Comparison of ENCODE assay signal across 8 cellular contexts in genomic region chr22:21468194-21469096, GRCh38. TPM values are rescaled to one million over a fixed set of nuclear protein-coding genes. Genes with fewer than 3 reads are reported as not detected.
A peak's percentile ranks its signal among the peaks of the same experiment; 100 is the strongest.
DNase-seq lines count a peak whose midpoint lies in the region; ATAC-seq lines count a peak whose summit lies in the region.
"Not testable (repeated sequence)": the region's sequence is repeated elsewhere in the genome, so short reads cannot be mapped to it uniquely, and the experiment has no call there.

No MANE protein-coding gene starts in this region.

- H3K27ac Mint-ChIP-seq in activated naive CD4-positive, alpha-beta T cell treated with anti-CD3 and anti-CD28 coated beads for 36 hours = peak overlapping the region; percentile 74

- peaks cover 4 to 10% (median 9%) of the 10 kb centered on the region in 11 experiments; a peak in 17 of 22 replicates for H3K27me3 ChIP-seq in BLaER1 treated with 17β-estradiol and CSF1 and Interleukin-3, amounts not matched to agents 10 nM and 100 nM

- H3K9ac ChIP-seq in BLaER1 treated with 17β-estradiol and CSF1 and Interleukin-3, amounts not matched to agents 10 nM and 100 nM = not testable (repeated sequence)

- not testable (repeated sequence) for H3K4me1 Mint-ChIP-seq in activated naive CD4-positive, alpha-beta T cell treated with anti-CD3 and anti-CD28 coated beads for 36 hours (ENCODE audit: low read depth)

- H3K36me3 Mint-ChIP-seq in activated naive CD4-positive, alpha-beta T cell treated with anti-CD3 and anti-CD28 coated beads for 36 hours (ENCODE audit: low read depth) = not testable (repeated sequence)

- DNase-seq in SW480 (ENCODE audit: low spot score) = peak; percentile 91
- peak; percentile 93 for DNase-seq in activated naive CD4-positive, alpha-beta T cell treated with anti-CD3 and anti-CD28 coated beads for 36 hours
- DNase-seq in fibroblast of peridontal ligament (ENCODE audit: extremely low read depth) = peak; percentile 42
- DNase-seq in myocyte (ENCODE audit: low read depth) = peak; percentile 38
- DNase-seq in stimulated activated CD4-positive, alpha-beta T cell treated with anti-CD3 and anti-CD28 coated beads, TNF-alpha, amount 100 ng/mL, for 24 hours (ENCODE audit: low read depth in 3 of 3) = peak; percentile 78 to 92 (median 83)

- not testable (repeated sequence) for H3K9me3 Mint-ChIP-seq in activated naive CD4-positive, alpha-beta T cell treated with anti-CD3 and anti-CD28 coated beads for 36 hours

- H3K4me3 Mint-ChIP-seq in activated naive CD4-positive, alpha-beta T cell treated with anti-CD3 and anti-CD28 coated beads for 36 hours = peak overlapping the region; percentile 81

- not testable (repeated sequence) for H3K27ac ChIP-seq in BLaER1 treated with 17β-estradiol and CSF1 and Interleukin-3, amounts not matched to agents 10 nM and 100 nM

- not testable (repeated sequence) for H3K9me3 ChIP-seq in BLaER1 treated with 17β-estradiol and CSF1 and Interleukin-3, amounts not matched to agents 10 nM and 100 nM (replicated peaks in 1 of 11)

- peak; percentile 18 for ATAC-seq in GM19468 (IDR thresholded peaks at IDR 0.05; ENCODE audit: extremely low read depth, unreplicated experiment)
- ATAC-seq in HG03196 (IDR thresholded peaks at IDR 0.05; ENCODE audit: unreplicated experiment) = peak; percentile 85

- peak overlapping the region in 7 of 10 experiments; percentile 19 to 59 (median 41); a peak in 11 of 20 replicates for H3K4me3 ChIP-seq in BLaER1 treated with 17β-estradiol and CSF1 and Interleukin-3, amounts not matched to agents 10 nM and 100 nM

- CTCF ChIA-PET in activated naive CD4-positive, alpha-beta T cell treated with anti-CD3 and anti-CD28 coated beads for 36 hours (lab: Charles Lee) = not testable (repeated sequence)

- H3K4me2 ChIP-seq in BLaER1 treated with 17β-estradiol and CSF1 and Interleukin-3, amounts not matched to agents 10 nM and 100 nM = not testable (repeated sequence)

- intact Hi-C loops in activated naive CD4-positive, alpha-beta T cell treated with anti-CD3 and anti-CD28 coated beads for 36 hours (cut with micrococcal nuclease) = not testable (repeated sequence)

- H4K20me1 ChIP-seq in BLaER1 treated with 17β-estradiol and CSF1 and Interleukin-3, amounts not matched to agents 10 nM and 100 nM = not testable (repeated sequence)

- H3K4me1 ChIP-seq in BLaER1 treated with 17β-estradiol and CSF1 and Interleukin-3, amounts not matched to agents 10 nM and 100 nM = not testable (repeated sequence)

- not testable (repeated sequence) for H3K27me3 Mint-ChIP-seq in activated naive CD4-positive, alpha-beta T cell treated with anti-CD3 and anti-CD28 coated beads for 36 hours (ENCODE audit: low read depth)

- not testable (repeated sequence) for H3K36me3 ChIP-seq in BLaER1 treated with 17β-estradiol and CSF1 and Interleukin-3, amounts not matched to agents 10 nM and 100 nM

RNA-seq across cellular contexts. Expression of gene TMEM191C, which starts 1.3 kb away (rescaled TPM):
- under 1 TPM in 1 of 2 experiments, not detected in 1; 0.22 TPM for total RNA-seq in activated naive CD4-positive, alpha-beta T cell treated with anti-CD3 and anti-CD28 coated beads for 36 hours
- total RNA-seq in myocyte = 0.52 and 0.75 TPM in 2 replicates
- polyA plus RNA-seq in myocyte (2012) = 0.79 TPM

RNA-seq across cellular contexts. Expression of gene HIC2, which starts 51.3 kb away (rescaled TPM):
- 1 to 10 TPM; 3.1 to 3.3 TPM for total RNA-seq in activated naive CD4-positive, alpha-beta T cell treated with anti-CD3 and anti-CD28 coated beads for 36 hours
- 1.9 and 2.3 TPM in 2 replicates for total RNA-seq in myocyte
- 1.7 TPM for polyA plus RNA-seq in myocyte (2012)

Comparison
In these comparisons a context has a peak if more than half of its experiments do, and no peak if none do; other contexts are left out.
1. DNase-seq: peak in every context shown above with its lines; median percentile 93 in activated naive CD4-positive, alpha-beta T cell treated with anti-CD3 and anti-CD28 coated beads for 36 hours; 91 in SW480; 83 in stimulated activated CD4-positive, alpha-beta T cell treated with anti-CD3 and anti-CD28 coated beads, TNF-alpha, amount 100 ng/mL, for 24 hours; 42 in fibroblast of peridontal ligament; 38 in myocyte.